23 cellular contexts compared by ENCODE assay signal in genomic region chr7:8051373-8051772, GRCh38.
DNase-seq lines count a peak whose midpoint lies in the region; ATAC-seq, FAIRE-seq and TF ChIP-seq lines count a peak whose summit lies in the region.
"Had no signal": no experiment of that assay in that cellular context is flagged by ENCODE, and none has a peak within 500 bp of the region (broad histone marks: within the 10 kb centered on the region; RNA-seq: fewer than 3 reads in every experiment).

No MANE protein-coding gene starts in this region.

- no peak overlapping the region for H3K4me3 Mint-ChIP-seq in activated CD4-positive, alpha-beta T cell treated with anti-CD3 and anti-CD28 coated beads for 36 hours
- H3K4me3 Mint-ChIP-seq in memory B cell (no peak overlapping the region), MCF 10A (ENCODE audit: unreplicated experiment) (no peak overlapping the region)
- H3K4me3 Mint-ChIP-seq: GM23338 had no signal

- H3K27me3 Mint-ChIP-seq in activated CD4-positive, alpha-beta T cell treated with anti-CD3 and anti-CD28 coated beads for 36 hours, result no peaks in the 10 kb centered on the region
- no peaks in the 10 kb centered on the region for H3K27me3 Mint-ChIP-seq in memory B cell
- no peaks in the 10 kb centered on the region for H3K27me3 Mint-ChIP-seq in MCF 10A (ENCODE audit: insufficient read depth, unreplicated experiment)

- intact Hi-C loops in activated CD4-positive, alpha-beta T cell treated with anti-CD3 and anti-CD28 coated beads for 36 hours (cut with DNase I, micrococcal nuclease), result no loop called here
- intact Hi-C loops in lower leg skin (cut with DNase I; ENCODE audit: low total_unique reads), result no loop called here
- intact Hi-C loops in MCF 10A (cut with micrococcal nuclease), result no loop called here

- no peak for TF ChIP-seq CTCF in GM06990 (IDR thresholded peaks at IDR 0.05; ENCODE audit: insufficient read depth, low read length, poor library complexity, severe bottlenecking)
- TF ChIP-seq CTCF in lower leg skin (IDR thresholded peaks at IDR 0.05), result no peak
- no peak for TF ChIP-seq CTCF in MCF 10A (IDR thresholded peaks at IDR 0.05; ENCODE audit: unreplicated experiment)

- peak; percentile 91 for FAIRE-seq in H54 (lab: Jason Lieb, UNC)
- FAIRE-seq: GM12892, HepG2, K562 had no signal

- 90 to 92% methylated on average over 1 of the region's 1 CpG for WGBS in lower leg skin, 2 donors

- TF ChIP-seq POLR2A in H54 (IDR thresholded peaks at IDR 0.05; ENCODE audit: low read depth, low read length), result no peak
- TF ChIP-seq POLR2A in lower leg skin (IDR thresholded peaks at IDR 0.05), result no peak

- no peak overlapping the region for H3K27ac Mint-ChIP-seq in activated CD4-positive, alpha-beta T cell treated with anti-CD3 and anti-CD28 coated beads for 36 hours
- H3K27ac Mint-ChIP-seq in memory B cell (peak overlapping the region; percentile 33), MCF 10A (ENCODE audit: low read depth, unreplicated experiment) (no peak overlapping the region)
- H3K27ac Mint-ChIP-seq: GM23338 had no signal

- peaks cover 2% of the 10 kb centered on the region for H3K36me3 ChIP-seq in GM06990 (ENCODE audit: control insufficient read depth, insufficient read depth, low read length)

- BruUV-seq in MCF 10A (replicated peaks; lab: Mats Ljungman, UMichigan), result no TSS peak

- no peak overlapping the region for H3K4me3 ChIP-seq in GM06990 (replicated peaks; ENCODE audit: low read depth, low read length)
- no peak overlapping the region for H3K4me3 ChIP-seq in lower leg skin (ENCODE audit: low read depth, poor library complexity, severe bottlenecking)
- H3K4me3 ChIP-seq: GM23338, K562 had no signal

- no peaks in the 10 kb centered on the region for H3K27me3 ChIP-seq in GM06990 (replicated peaks; ENCODE audit: control insufficient read depth, insufficient read depth, low read length)
- H3K27me3 ChIP-seq: BE2C had no signal

- POLR2A ChIA-PET in activated CD4-positive, alpha-beta T cell treated with anti-CD3 and anti-CD28 coated beads for 36 hours (lab: Charles Lee), result no interaction called here
- POLR2A ChIA-PET in MCF 10A (lab: Yijun Ruan, JAX), result interaction anchor here (0.7 kb wide), 1 partner anchor 23 kb away, joined by 3 read pairs; no protein-coding TSS in a partner anchor

- peaks cover 26% of the 10 kb centered on the region for H3K4me1 Mint-ChIP-seq in activated CD4-positive, alpha-beta T cell treated with anti-CD3 and anti-CD28 coated beads for 36 hours
- peaks cover 18% of the 10 kb centered on the region for H3K4me1 Mint-ChIP-seq in memory B cell
- no peaks in the 10 kb centered on the region for H3K4me1 Mint-ChIP-seq in MCF 10A (ENCODE audit: insufficient read depth, unreplicated experiment)

- H3K36me3 Mint-ChIP-seq in activated CD4-positive, alpha-beta T cell treated with anti-CD3 and anti-CD28 coated beads for 36 hours (ENCODE audit: low read depth), result peaks cover 8% of the 10 kb centered on the region
- peaks cover 17% of the 10 kb centered on the region for H3K36me3 Mint-ChIP-seq in memory B cell
- H3K36me3 Mint-ChIP-seq in MCF 10A (ENCODE audit: insufficient read depth, unreplicated experiment), result peaks cover 18% of the 10 kb centered on the region

- no peaks in the 10 kb centered on the region for H3K9me3 Mint-ChIP-seq in activated CD4-positive, alpha-beta T cell treated with anti-CD3 and anti-CD28 coated beads for 36 hours (ENCODE audit: low read depth)
- H3K9me3 Mint-ChIP-seq in memory B cell (peaks cover 2% of the 10 kb centered on the region), MCF 10A (ENCODE audit: unreplicated experiment) (no peaks in the 10 kb centered on the region)
- H3K9me3 Mint-ChIP-seq: GM23338 had no signal

- DNase-seq in activated CD4-positive, alpha-beta T cell treated with anti-CD3 and anti-CD28 coated beads for 36 hours, result no peak
- no peak for DNase-seq in activated CD4-positive, alpha-beta T cell treated with anti-CD3 and anti-CD28 coated beads for 4 hours
- DNase-seq in GM06990 (ENCODE audit: extremely low read depth, insufficient read length) (peak; percentile 19), H54 (ENCODE audit: insufficient read length, low spot score) (no peak), memory B cell (ENCODE audit: low spot score in 2 of 2) (no peak), lower leg skin (ENCODE audit: low spot score in 2 of 2) (no peak), MCF 10A (ENCODE audit: unreplicated experiment) (no peak)
- DNase-seq: BE2C, DMS79, HCEC 1CT, MV-4-11, NCI-H1694 treated with DMSO at 0.1 percent for 48 hours, NCI-H2081 treated with DMSO at 0.1 percent for 48 hours, NCI-H2227 treated with DMSO at 0.1 percent for 48 hours, NCI-H510A, NCI-H748 treated with DMSO at 0.1 percent for 48 hours, SIG-M5 had no signal

- peak; percentile 57 for ATAC-seq in activated CD4-positive, alpha-beta T cell treated with anti-CD3 and anti-CD28 coated beads for 36 hours
- no peak for ATAC-seq in memory B cell (ENCODE audit: low read depth)
- ATAC-seq: HepG2, K562, Panc1, SK-N-SH treated with all-trans-retinoic acid at 6 μM for 48 hours had no signal

- CTCF ChIA-PET in activated CD4-positive, alpha-beta T cell treated with anti-CD3 and anti-CD28 coated beads for 36 hours (lab: Charles Lee), result interaction anchor here (1.0 kb wide), 1 partner anchor 370 kb away, joined by 3 read pairs; no protein-coding TSS in a partner anchor
- CTCF ChIA-PET in MCF 10A (lab: Yijun Ruan, JAX), result interaction anchor here (0.7 to 1.3 kb wide), 3 partner anchors 16 to 370 kb away, joined by 3 to 4 read pairs (median 3); no protein-coding TSS in a partner anchor
